In the genomic region with DNA sequence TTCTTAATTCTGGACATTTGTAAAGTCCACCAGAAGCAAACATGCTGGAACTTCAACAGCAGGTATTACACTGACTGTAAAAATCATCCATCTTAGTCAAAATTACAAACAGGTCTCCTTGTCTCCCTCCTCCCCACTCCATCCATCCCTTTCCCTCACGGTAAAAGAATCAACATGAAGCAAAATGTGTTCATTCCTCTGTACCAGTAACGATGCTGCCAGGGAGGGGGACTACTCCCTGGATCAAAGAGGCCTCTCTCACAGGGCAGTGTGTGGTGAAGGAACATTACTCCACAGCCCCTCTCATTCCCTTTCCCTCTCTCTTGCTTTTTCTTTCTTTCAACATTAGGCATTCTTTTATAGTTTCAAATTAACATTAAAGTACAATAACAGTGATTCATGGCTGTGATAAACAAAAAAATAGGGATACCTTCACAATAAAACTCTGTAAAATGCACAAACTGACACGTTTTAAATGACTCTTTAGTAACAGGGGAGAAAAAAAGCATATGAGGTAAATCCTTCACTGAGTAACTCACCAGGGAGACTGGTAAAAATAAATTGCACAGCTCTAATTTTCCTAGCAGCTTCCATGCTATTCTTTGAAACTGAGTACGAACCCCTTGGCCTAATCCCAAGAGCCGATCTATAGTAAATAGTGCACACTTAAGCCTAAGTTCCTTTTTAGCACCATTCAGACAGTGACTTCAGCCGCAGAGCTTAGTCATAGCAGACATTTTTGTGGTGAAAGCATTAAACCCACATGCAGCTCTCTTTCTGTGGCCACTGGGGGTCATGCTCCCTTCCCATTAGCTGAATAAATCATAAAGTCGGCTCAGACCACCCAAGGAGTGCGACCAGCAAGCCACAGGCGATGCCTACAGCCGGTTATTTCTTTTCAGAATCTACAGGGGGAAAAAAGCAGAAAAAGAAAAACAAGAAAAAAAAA, we compare ENCODE assay signal across 8 cellular contexts.
DNase-seq lines count a peak whose midpoint lies in the region; ATAC-seq and TF ChIP-seq lines count a peak whose summit lies in the region.

No MANE protein-coding gene starts in this region.

- H4K20me1 ChIP-seq in neural cell (ENCODE audit: insufficient read depth): no peaks in the 10 kb centered on the region

- H3K36me3 Mint-ChIP-seq in CD4-positive, alpha-beta T cell (ENCODE audit: low read depth): no peaks in the 10 kb centered on the region

- no peak overlapping the region for H3K27ac Mint-ChIP-seq in CD4-positive, alpha-beta T cell

- intact Hi-C loops in CD4-positive, alpha-beta T cell (cut with DNase I, micrococcal nuclease): no loop called here

- no peaks in the 10 kb centered on the region for H3F3A ChIP-seq in neural cell (ENCODE audit: insufficient read depth, low read length, poor library complexity, severe bottlenecking)

- no peak overlapping the region for H3K9ac ChIP-seq in neural cell (ENCODE audit: low read length)

- ATAC-seq in GM18861 (IDR thresholded peaks at IDR 0.05; ENCODE audit: unreplicated experiment) (peak; percentile 96), HG02885 (IDR thresholded peaks at IDR 0.05; ENCODE audit: poor library complexity, unreplicated experiment) (peak; percentile 99)
- no peak for ATAC-seq in CD4-positive, alpha-beta T cell (ENCODE audit: poor library complexity)

- peak overlapping the region; percentile 49 for H3K4me2 ChIP-seq in neural cell (ENCODE audit: low read length)

- H3K9me3 ChIP-seq in neural cell (ENCODE audit: low read length) (no peaks in the 10 kb centered on the region), BE2C (no peaks in the 10 kb centered on the region)
- no peaks in the 10 kb centered on the region for H3K9me3 ChIP-seq in CD4-positive, alpha-beta T cell (ENCODE audit: control insufficient read depth, low read length)

- H3K36me3 ChIP-seq in neural cell (ENCODE audit: insufficient read depth, low read length) (no peaks in the 10 kb centered on the region), BE2C (no peaks in the 10 kb centered on the region)

- no peak overlapping the region for H3K27ac ChIP-seq in neural cell (ENCODE audit: low read length)
- no peak overlapping the region for H3K27ac ChIP-seq in CD4-positive, alpha-beta T cell (ENCODE audit: low read depth, low read length)

- H3K4me1 Mint-ChIP-seq in CD4-positive, alpha-beta T cell (ENCODE audit: low read depth): no peaks in the 10 kb centered on the region

- TF ChIP-seq RAD21 in neural cell (conservative IDR thresholded peaks at IDR 0.05): no peak

- H3K4me1 ChIP-seq in BE2C: no peaks in the 10 kb centered on the region

- H3K4me3 Mint-ChIP-seq in CD4-positive, alpha-beta T cell: no peak overlapping the region

- no peaks in the 10 kb centered on the region for H3K9me3 Mint-ChIP-seq in CD4-positive, alpha-beta T cell

- no peak for TF ChIP-seq EP300 in neural cell (conservative IDR thresholded peaks at IDR 0.05; ENCODE audit: poor library complexity, severe bottlenecking)

- H3K4me3 ChIP-seq in AG09309 (ENCODE audit: control insufficient read depth, low read depth, low read length): no peak overlapping the region
- peak overlapping the region; percentile 54 for H3K4me3 ChIP-seq in neural cell (ENCODE audit: low read length)
- H3K4me3 ChIP-seq in BE2C (ENCODE audit: low read depth, low read length): no peak overlapping the region

- peak; percentile 14 for TF ChIP-seq CTCF in AG09309 (IDR thresholded peaks at IDR 0.05; ENCODE audit: control insufficient read depth, insufficient read depth, low read depth, low read length, missing control alignments)
- peak; percentile 48 for TF ChIP-seq CTCF in neural cell (IDR thresholded peaks at IDR 0.05; ENCODE audit: poor library complexity, severe bottlenecking)
- no peak for TF ChIP-seq CTCF in BE2C (IDR thresholded peaks at IDR 0.05; ENCODE audit: low read depth, low read length)
- no peak for TF ChIP-seq CTCF in CD4-positive, alpha-beta T cell (IDR thresholded peaks at IDR 0.05)

- peaks cover 23% of the 10 kb centered on the region for H3K27me3 Mint-ChIP-seq in CD4-positive, alpha-beta T cell

- H3K9me2 ChIP-seq in neural cell (ENCODE audit: insufficient read depth, low read length): no peaks in the 10 kb centered on the region

- H3K27me3 ChIP-seq in neural cell (ENCODE audit: insufficient read depth, low read depth, low read length): peaks cover 52% of the 10 kb centered on the region
- no peaks in the 10 kb centered on the region for H3K27me3 ChIP-seq in BE2C
- H3K27me3 ChIP-seq in CD4-positive, alpha-beta T cell (ENCODE audit: control insufficient read depth, insufficient read depth, low read length): no peaks in the 10 kb centered on the region

- POLR2A ChIA-PET in CD4-positive, alpha-beta T cell (lab: Charles Lee): no interaction called here

- H2AFZ ChIP-seq in neural cell (ENCODE audit: low read depth, low read length): no peak overlapping the region

- no peaks in the 10 kb centered on the region for H3K79me2 ChIP-seq in neural cell (replicated peaks; ENCODE audit: insufficient read depth, low read length)

- DNase-seq in AG09309 (ENCODE audit: low read depth): peak; percentile 61
- peak; percentile 51 for DNase-seq in NCI-H69 (lab: John Stamatoyannopoulos, UW)
- DNase-seq in cerebellar cortex (ENCODE audit: low spot score): peak; percentile 79
- no peak for DNase-seq in BE2C
- DNase-seq in CD4-positive, alpha-beta T cell: no peak

- CTCF ChIA-PET in CD4-positive, alpha-beta T cell (lab: Charles Lee): no interaction called here

TF ChIP-seq in neural cell, 6 proteins besides CTCF, POLR2A, EP300 and RAD21:
- no peak for TF ChIP-seq POLR2AphosphoS5 (IDR thresholded peaks at IDR 0.05)
- TF ChIP-seq, protein P1, sequence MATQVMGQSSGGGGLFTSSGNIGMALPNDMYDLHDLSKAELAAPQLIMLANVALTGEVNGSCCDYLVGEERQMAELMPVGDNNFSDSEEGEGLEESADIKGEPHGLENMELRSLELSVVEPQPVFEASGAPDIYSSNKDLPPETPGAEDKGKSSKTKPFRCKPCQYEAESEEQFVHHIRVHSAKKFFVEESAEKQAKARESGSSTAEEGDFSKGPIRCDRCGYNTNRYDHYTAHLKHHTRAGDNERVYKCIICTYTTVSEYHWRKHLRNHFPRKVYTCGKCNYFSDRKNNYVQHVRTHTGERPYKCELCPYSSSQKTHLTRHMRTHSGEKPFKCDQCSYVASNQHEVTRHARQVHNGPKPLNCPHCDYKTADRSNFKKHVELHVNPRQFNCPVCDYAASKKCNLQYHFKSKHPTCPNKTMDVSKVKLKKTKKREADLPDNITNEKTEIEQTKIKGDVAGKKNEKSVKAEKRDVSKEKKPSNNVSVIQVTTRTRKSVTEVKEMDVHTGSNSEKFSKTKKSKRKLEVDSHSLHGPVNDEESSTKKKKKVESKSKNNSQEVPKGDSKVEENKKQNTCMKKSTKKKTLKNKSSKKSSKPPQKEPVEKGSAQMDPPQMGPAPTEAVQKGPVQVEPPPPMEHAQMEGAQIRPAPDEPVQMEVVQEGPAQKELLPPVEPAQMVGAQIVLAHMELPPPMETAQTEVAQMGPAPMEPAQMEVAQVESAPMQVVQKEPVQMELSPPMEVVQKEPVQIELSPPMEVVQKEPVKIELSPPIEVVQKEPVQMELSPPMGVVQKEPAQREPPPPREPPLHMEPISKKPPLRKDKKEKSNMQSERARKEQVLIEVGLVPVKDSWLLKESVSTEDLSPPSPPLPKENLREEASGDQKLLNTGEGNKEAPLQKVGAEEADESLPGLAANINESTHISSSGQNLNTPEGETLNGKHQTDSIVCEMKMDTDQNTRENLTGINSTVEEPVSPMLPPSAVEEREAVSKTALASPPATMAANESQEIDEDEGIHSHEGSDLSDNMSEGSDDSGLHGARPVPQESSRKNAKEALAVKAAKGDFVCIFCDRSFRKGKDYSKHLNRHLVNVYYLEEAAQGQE (IDR thresholded peaks at IDR 0.05; ENCODE audit: borderline replicate concordance): no peak

Comparison
In these comparisons a context has a peak if more than half of its experiments do, and no peak if none do; other contexts are left out.
1. DNase-seq: peak in AG09309 (single experiment), NCI-H69 (single experiment) and cerebellar cortex (single experiment); none in BE2C (single experiment) and CD4-positive, alpha-beta T cell (0 of 10).
2. CTCF ChIP-seq: peak in AG09309 (single experiment) and neural cell (single experiment); none in BE2C (single experiment) and CD4-positive, alpha-beta T cell (single experiment).